ENCODE assay signal across 19 cellular contexts in genomic region chr4:6492027-6492590, GRCh38. TPM values are rescaled to one million over a fixed set of nuclear protein-coding genes. Genes with fewer than 3 reads are reported as not detected.
DNase-seq lines count a peak whose midpoint lies in the region; ATAC-seq and TF ChIP-seq lines count a peak whose summit lies in the region.
"Had no signal": no experiment of that assay in that cellular context is flagged by ENCODE, and none has a peak within 500 bp of the region (broad histone marks: within the 10 kb centered on the region; RNA-seq: fewer than 3 reads in every experiment).

No MANE protein-coding gene starts in this region.

- WGBS in neuronal stem cell (ENCODE audit: extremely low coverage in 2 of 2, insufficient read length in 2 of 2, insufficient replicate concordance in 1 of 2), 2 donors = no CpG with 5 or more reads among the region's 6 CpGs
- WGBS in hepatocyte (ENCODE audit: low lambda C conversion rate, missing lambda C conversion rate) = 91% methylated on average over 6 of the region's 6 CpGs

- no peaks in the 10 kb centered on the region for H3K79me2 ChIP-seq in hepatocyte

- H3K27me3 ChIP-seq in neuronal stem cell (ENCODE audit: control insufficient read depth in 3 of 3, insufficient read depth in 3 of 3, low read depth in 1 of 3, low read length in 3 of 3) (peaks cover 0 to 29% (median 0%) of the 10 kb centered on the region in 3 experiments), vagina (no peaks in the 10 kb centered on the region), hepatocyte (no peaks in the 10 kb centered on the region)

- no peak overlapping the region for H2BK15ac ChIP-seq in neuronal stem cell (ENCODE audit: low read length)

- H3K4me3 ChIP-seq in neuronal stem cell (ENCODE audit: low read length in 2 of 2) (no peak overlapping the region), vagina (no peak overlapping the region), hepatocyte (no peak overlapping the region)

- no peak overlapping the region for H4K91ac ChIP-seq in neuronal stem cell (ENCODE audit: low read depth, low read length, poor library complexity)

- TF ChIP-seq CTCF in vagina (IDR thresholded peaks at IDR 0.05) = no peak
- TF ChIP-seq CTCF in hepatocyte (IDR thresholded peaks at IDR 0.05; ENCODE audit: poor library complexity) = no peak

- no peak overlapping the region for H3K27ac ChIP-seq in neuronal stem cell (replicated peaks; ENCODE audit: low read length)
- H3K27ac ChIP-seq in vagina = no peak overlapping the region
- no peak overlapping the region for H3K27ac ChIP-seq in hepatocyte
- H3K27ac ChIP-seq: 22Rv1, HL-60 had no signal

- TF ChIP-seq POLR2A in vagina (IDR thresholded peaks at IDR 0.05) = no peak

- H3K9me3 ChIP-seq in neuronal stem cell (replicated peaks in 1 of 2; ENCODE audit: control insufficient read depth in 2 of 2, insufficient read depth in 1 of 2, low read depth in 1 of 2, low read length in 2 of 2) (no peaks in the 10 kb centered on the region), vagina (no peaks in the 10 kb centered on the region), hepatocyte (ENCODE audit: low read depth) (no peaks in the 10 kb centered on the region)

- H3K9me2 ChIP-seq in hepatocyte (replicated peaks; ENCODE audit: insufficient read depth) = no peaks in the 10 kb centered on the region

- H3K23ac ChIP-seq in neuronal stem cell (ENCODE audit: low read depth, low read length, poor library complexity) = no peak overlapping the region

- intact Hi-C loops in vagina (cut with DNase I) = no loop called here

- H2BK12ac ChIP-seq in neuronal stem cell (ENCODE audit: low read length) = no peak overlapping the region

- no peak overlapping the region for H2AK5ac ChIP-seq in neuronal stem cell (ENCODE audit: low read depth, low read length)

- no peak overlapping the region for H2BK5ac ChIP-seq in neuronal stem cell (ENCODE audit: low read length)

- H3K4me1 ChIP-seq in neuronal stem cell (ENCODE audit: control insufficient read depth in 2 of 2, insufficient read depth in 1 of 2, low read depth in 1 of 2, low read length in 2 of 2) (peaks cover 6 to 8% of the 10 kb centered on the region in 2 donors), vagina (peaks cover 19% of the 10 kb centered on the region), hepatocyte (ENCODE audit: insufficient read depth) (no peaks in the 10 kb centered on the region)

- H3K9ac ChIP-seq in neuronal stem cell (ENCODE audit: low read depth, low read length, poor library complexity) = no peak overlapping the region

- no peak for ATAC-seq in GM18511 (IDR thresholded peaks at IDR 0.05; ENCODE audit: unreplicated experiment)
- ATAC-seq: CD8-positive, alpha-beta T cell; HCT116 had no signal

- no peak overlapping the region for H3K4ac ChIP-seq in neuronal stem cell (ENCODE audit: low read length)

- no peaks in the 10 kb centered on the region for H3K36me3 ChIP-seq in neuronal stem cell (replicated peaks in 1 of 2; ENCODE audit: control insufficient read depth in 2 of 2, insufficient read depth in 2 of 2, low read length in 2 of 2)
- no peaks in the 10 kb centered on the region for H3K36me3 ChIP-seq in vagina
- no peaks in the 10 kb centered on the region for H3K36me3 ChIP-seq in hepatocyte (replicated peaks; ENCODE audit: insufficient read depth, low read depth)

- no peaks in the 10 kb centered on the region for H4K20me1 ChIP-seq in hepatocyte (ENCODE audit: insufficient read depth, poor library complexity, severe bottlenecking)

- H4K8ac ChIP-seq in neuronal stem cell (ENCODE audit: low read depth, low read length) = no peak overlapping the region

- H3K14ac ChIP-seq in neuronal stem cell (ENCODE audit: low read length) = no peak overlapping the region

- H2AFZ ChIP-seq in neuronal stem cell (ENCODE audit: low read length) (no peak overlapping the region), hepatocyte (no peak overlapping the region)

- DNase-seq in activated CD8-positive, alpha-beta memory T cell treated with anti-CD3 and anti-CD28 coated beads for 24 hours = peak; percentile 15
- DNase-seq in activated CD8-positive, alpha-beta memory T cell treated with anti-CD3 and anti-CD28 coated beads, Interleukin-2, amount 50 U/mL, for 48 hours = no peak
- DNase-seq in ecto neural progenitor cell (ENCODE audit: low spot score) (peak; percentile 34), neuronal stem cell (ENCODE audit: low spot score) (no peak), vagina (ENCODE audit: extremely low spot score in 2 of 2) (peak; percentile 52 to 55), NCI-H345 treated with DMSO at 0.1 percent for 48 hours (lab: John Stamatoyannopoulos, UW; ENCODE audit: unreplicated experiment) (no peak), hepatocyte (ENCODE audit: low spot score) (no peak)
- DNase-seq: COR-L47, DMS153, DMS79 treated with DMSO at 0.1 percent for 48 hours, EL, GDM1 had no signal

- H3K79me1 ChIP-seq in neuronal stem cell (ENCODE audit: low read depth, low read length) = no peaks in the 10 kb centered on the region

- H3K4me2 ChIP-seq in neuronal stem cell (ENCODE audit: insufficient read depth, low read length, poor library complexity, severe bottlenecking) (no peak overlapping the region), hepatocyte (no peak overlapping the region)

- H2BK120ac ChIP-seq in neuronal stem cell (ENCODE audit: low read depth, low read length) = no peak overlapping the region

- peak overlapping the region; percentile 32 for H3K18ac ChIP-seq in neuronal stem cell (ENCODE audit: low read length)

RNA-seq across cellular contexts. Expression of gene PPP2R2C, which starts 19.7 kb away (rescaled TPM):
- polyA plus RNA-seq in neuronal stem cell (2013, experiment 1 of 2) = 3.3 TPM
- polyA plus RNA-seq in neuronal stem cell (2013, experiment 2 of 2) = 3.1 TPM
- 17.2 TPM for total RNA-seq in vagina
- 0.48 and 0.67 TPM in 2 replicates for total RNA-seq in hepatocyte
- polyA plus RNA-seq in hepatocyte = 0.22 and 0.35 TPM in 2 replicates
- total RNA-seq: A673; CD8-positive, alpha-beta T cell had no signal
- polyA plus RNA-seq: CD14-positive monocyte had no signal

Comparison
In these comparisons a context has a peak if more than half of its experiments do, and no peak if none do; other contexts are left out.
1. DNase-seq: peak in activated CD8-positive, alpha-beta memory T cell treated with anti-CD3 and anti-CD28 coated beads for 24 hours (single experiment), ecto neural progenitor cell (single experiment) and vagina (2 of 2); none in activated CD8-positive, alpha-beta memory T cell treated with anti-CD3 and anti-CD28 coated beads, Interleukin-2, amount 50 U/mL, for 48 hours (single experiment), neuronal stem cell (single experiment), NCI-H345 treated with DMSO at 0.1 percent for 48 hours (single experiment) and hepatocyte (single experiment).
2. RNA of gene PPP2R2C, which starts 19.7 kb away (total RNA-seq): 17.2 TPM in vagina (single experiment); 0.48 to 0.67 TPM in hepatocyte; every median in the first group is over 10 times any median in the second.